21 cellular contexts compared by ENCODE assay signal in genomic region chr2:240789501-240790369, GRCh38. TPM values are rescaled to one million over a fixed set of nuclear protein-coding genes. Genes with fewer than 3 reads are reported as not detected.
A peak's percentile ranks its signal among the peaks of the same experiment; 100 is the strongest.
DNase-seq lines count a peak whose midpoint lies in the region; ATAC-seq and TF ChIP-seq lines count a peak whose summit lies in the region.
"Had no signal": no experiment of that assay in that cellular context is flagged by ENCODE, and none has a peak within 500 bp of the region (broad histone marks: within the 10 kb centered on the region; RNA-seq: fewer than 3 reads in every experiment).

No MANE protein-coding gene starts in this region.

- ATAC-seq in GM23338, result no peak
- no peak for ATAC-seq in left ventricle myocardium superior
- no peak for ATAC-seq in GM18498 (IDR thresholded peaks at IDR 0.05; ENCODE audit: unreplicated experiment)
- no peak for ATAC-seq in HG02973 (IDR thresholded peaks at IDR 0.05; ENCODE audit: unreplicated experiment)
- ATAC-seq: left lung, pancreas had no signal

- CTCF ChIA-PET in activated naive CD4-positive, alpha-beta T cell treated with anti-CD3 and anti-CD28 coated beads for 36 hours (lab: Charles Lee), result no interaction called here

- no peak overlapping the region for H3K4me3 Mint-ChIP-seq in activated naive CD4-positive, alpha-beta T cell treated with anti-CD3 and anti-CD28 coated beads for 36 hours
- H3K4me3 Mint-ChIP-seq in GM23338, result no peak overlapping the region
- H3K4me3 Mint-ChIP-seq: CD4-positive, alpha-beta T cell had no signal

- TF ChIP-seq CTCF in GM23338 (conservative IDR thresholded peaks at IDR 0.05; ENCODE audit: low read depth in 2 of 2) (no peak), spleen (IDR thresholded peaks at IDR 0.05 in 8 of 11, conservative IDR thresholded peaks at IDR 0.05 in 3 of 11) (no peak)

- 86 to 90% (median 88%) methylated on average over 17 to 23 of the region's 23 CpGs for WGBS in spleen, 5 donors

- H3K4me3 ChIP-seq in GM23338 (no peak overlapping the region), spleen (no peak overlapping the region)
- H3K4me3 ChIP-seq: colonic mucosa, left lung, pancreas, Peyer's patch had no signal

- H3K27ac Mint-ChIP-seq in activated naive CD4-positive, alpha-beta T cell treated with anti-CD3 and anti-CD28 coated beads for 36 hours, result no peak overlapping the region
- peak overlapping the region; percentile 27; the same call in 1 of the 2 replicates for H3K27ac Mint-ChIP-seq in GM23338
- H3K27ac Mint-ChIP-seq: activated naive CD4-positive, alpha-beta T cell treated with anti-CD3 and anti-CD28 coated beads, Interleukin-2, amount 50 U/mL, for 72 hours; CD4-positive, alpha-beta T cell had no signal

- H3K9me2 ChIP-seq in GM23338 (ENCODE audit: insufficient read depth), result no peaks in the 10 kb centered on the region
- H3K9me2 ChIP-seq: SK-N-SH had no signal

- peaks cover 3% of the 10 kb centered on the region; the same call in 1 of the 2 replicates for H3K36me3 ChIP-seq in GM23338 (ENCODE audit: insufficient read depth)
- no peaks in the 10 kb centered on the region for H3K36me3 ChIP-seq in spleen
- H3K36me3 ChIP-seq: colonic mucosa, left lung, pancreas, Peyer's patch had no signal

- H3K4me2 ChIP-seq in GM23338, result no peak overlapping the region
- H3K4me2 ChIP-seq: SK-N-SH had no signal

- H3K4me1 ChIP-seq in GM23338 (ENCODE audit: insufficient read depth) (no peaks in the 10 kb centered on the region), spleen (no peaks in the 10 kb centered on the region)
- H3K4me1 ChIP-seq: colonic mucosa, left lung, Peyer's patch had no signal

- no peaks in the 10 kb centered on the region for H3K9me3 ChIP-seq in spleen
- H3K9me3 ChIP-seq: colonic mucosa, left lung, pancreas, Peyer's patch, SK-N-SH had no signal

- no peaks in the 10 kb centered on the region for H3K36me3 Mint-ChIP-seq in activated naive CD4-positive, alpha-beta T cell treated with anti-CD3 and anti-CD28 coated beads for 36 hours (ENCODE audit: low read depth)
- H3K36me3 Mint-ChIP-seq in GM23338 (ENCODE audit: low read depth), result peaks cover 47% of the 10 kb centered on the region
- H3K36me3 Mint-ChIP-seq: activated naive CD4-positive, alpha-beta T cell treated with anti-CD3 and anti-CD28 coated beads, Interleukin-2, amount 50 U/mL, for 72 hours had no signal

- no peaks in the 10 kb centered on the region for H3F3A ChIP-seq in GM23338 (replicated peaks; ENCODE audit: low read depth)

- no peak overlapping the region for H3K27ac ChIP-seq in GM23338 (ENCODE audit: low read depth)
- no peak overlapping the region for H3K27ac ChIP-seq in spleen
- H3K27ac ChIP-seq: colonic mucosa, left lung, pancreas, Peyer's patch had no signal

- intact Hi-C loops in activated naive CD4-positive, alpha-beta T cell treated with anti-CD3 and anti-CD28 coated beads for 36 hours (cut with micrococcal nuclease), result no loop called here
- intact Hi-C loops in left ventricle myocardium superior (cut with micrococcal nuclease) (no loop called here), spleen (cut with DNase I; ENCODE audit: low total_unique reads) (no loop called here)

- H3K9me3 Mint-ChIP-seq in activated naive CD4-positive, alpha-beta T cell treated with anti-CD3 and anti-CD28 coated beads for 36 hours, result no peaks in the 10 kb centered on the region
- no peaks in the 10 kb centered on the region for H3K9me3 Mint-ChIP-seq in GM23338
- H3K9me3 Mint-ChIP-seq: activated naive CD4-positive, alpha-beta T cell treated with anti-CD3 and anti-CD28 coated beads, Interleukin-2, amount 50 U/mL, for 72 hours; CD4-positive, alpha-beta T cell had no signal

- H3K79me2 ChIP-seq in GM23338 (replicated peaks; ENCODE audit: insufficient read depth), result peaks cover 31% of the 10 kb centered on the region

- H4K20me1 ChIP-seq in GM23338 (replicated peaks; ENCODE audit: insufficient read depth), result peaks cover 22% of the 10 kb centered on the region; the same call in 1 of the 2 replicates

- peak; percentile 23 for DNase-seq in activated naive CD4-positive, alpha-beta T cell treated with anti-CD3 and anti-CD28 coated beads for 36 hours
- no peak for DNase-seq in activated naive CD4-positive, alpha-beta T cell (lab: John Stamatoyannopoulos, UW)
- DNase-seq in GM23338 (ENCODE audit: low spot score), result no peak
- DNase-seq in left ventricle myocardium superior, result peak; percentile 19
- peak; percentile 67 for DNase-seq in spleen
- DNase-seq in GM19240 (ENCODE audit: insufficient read length, low spot score), result no peak
- DNase-seq: colonic mucosa, DMS53, HCEC 1CT, NCI-H1436, NCI-H2171 treated with DMSO at 0.1 percent for 48 hours, SK-N-SH had no signal

- no peak for TF ChIP-seq POLR2A in spleen (IDR thresholded peaks at IDR 0.05)

- no peaks in the 10 kb centered on the region for H3K4me1 Mint-ChIP-seq in activated naive CD4-positive, alpha-beta T cell treated with anti-CD3 and anti-CD28 coated beads for 36 hours (ENCODE audit: low read depth)
- H3K4me1 Mint-ChIP-seq in GM23338, result peaks cover 18% of the 10 kb centered on the region

- H2AFZ ChIP-seq in GM23338, result no peak overlapping the region

- H3K27me3 ChIP-seq in GM23338 (ENCODE audit: insufficient read depth) (no peaks in the 10 kb centered on the region), spleen (replicated peaks in 1 of 7) (peaks cover 0 to 32% (median 4%) of the 10 kb centered on the region in 7 donors)
- H3K27me3 ChIP-seq: colonic mucosa, pancreas, Peyer's patch had no signal

- H3K27me3 Mint-ChIP-seq in activated naive CD4-positive, alpha-beta T cell treated with anti-CD3 and anti-CD28 coated beads for 36 hours (ENCODE audit: low read depth), result no peaks in the 10 kb centered on the region
- H3K27me3 Mint-ChIP-seq in GM23338 (ENCODE audit: insufficient read depth, low read depth, poor library complexity), result peaks cover 16% of the 10 kb centered on the region

TF ChIP-seq in GM23338, 12 proteins besides CTCF, POLR2A, EP300 and RAD21 (continues in another document):
- TF ChIP-seq EZH2phosphoT487 (IDR thresholded peaks at IDR 0.05; ENCODE audit: unreplicated experiment), result no peak
- TF ChIP-seq, protein P1, sequence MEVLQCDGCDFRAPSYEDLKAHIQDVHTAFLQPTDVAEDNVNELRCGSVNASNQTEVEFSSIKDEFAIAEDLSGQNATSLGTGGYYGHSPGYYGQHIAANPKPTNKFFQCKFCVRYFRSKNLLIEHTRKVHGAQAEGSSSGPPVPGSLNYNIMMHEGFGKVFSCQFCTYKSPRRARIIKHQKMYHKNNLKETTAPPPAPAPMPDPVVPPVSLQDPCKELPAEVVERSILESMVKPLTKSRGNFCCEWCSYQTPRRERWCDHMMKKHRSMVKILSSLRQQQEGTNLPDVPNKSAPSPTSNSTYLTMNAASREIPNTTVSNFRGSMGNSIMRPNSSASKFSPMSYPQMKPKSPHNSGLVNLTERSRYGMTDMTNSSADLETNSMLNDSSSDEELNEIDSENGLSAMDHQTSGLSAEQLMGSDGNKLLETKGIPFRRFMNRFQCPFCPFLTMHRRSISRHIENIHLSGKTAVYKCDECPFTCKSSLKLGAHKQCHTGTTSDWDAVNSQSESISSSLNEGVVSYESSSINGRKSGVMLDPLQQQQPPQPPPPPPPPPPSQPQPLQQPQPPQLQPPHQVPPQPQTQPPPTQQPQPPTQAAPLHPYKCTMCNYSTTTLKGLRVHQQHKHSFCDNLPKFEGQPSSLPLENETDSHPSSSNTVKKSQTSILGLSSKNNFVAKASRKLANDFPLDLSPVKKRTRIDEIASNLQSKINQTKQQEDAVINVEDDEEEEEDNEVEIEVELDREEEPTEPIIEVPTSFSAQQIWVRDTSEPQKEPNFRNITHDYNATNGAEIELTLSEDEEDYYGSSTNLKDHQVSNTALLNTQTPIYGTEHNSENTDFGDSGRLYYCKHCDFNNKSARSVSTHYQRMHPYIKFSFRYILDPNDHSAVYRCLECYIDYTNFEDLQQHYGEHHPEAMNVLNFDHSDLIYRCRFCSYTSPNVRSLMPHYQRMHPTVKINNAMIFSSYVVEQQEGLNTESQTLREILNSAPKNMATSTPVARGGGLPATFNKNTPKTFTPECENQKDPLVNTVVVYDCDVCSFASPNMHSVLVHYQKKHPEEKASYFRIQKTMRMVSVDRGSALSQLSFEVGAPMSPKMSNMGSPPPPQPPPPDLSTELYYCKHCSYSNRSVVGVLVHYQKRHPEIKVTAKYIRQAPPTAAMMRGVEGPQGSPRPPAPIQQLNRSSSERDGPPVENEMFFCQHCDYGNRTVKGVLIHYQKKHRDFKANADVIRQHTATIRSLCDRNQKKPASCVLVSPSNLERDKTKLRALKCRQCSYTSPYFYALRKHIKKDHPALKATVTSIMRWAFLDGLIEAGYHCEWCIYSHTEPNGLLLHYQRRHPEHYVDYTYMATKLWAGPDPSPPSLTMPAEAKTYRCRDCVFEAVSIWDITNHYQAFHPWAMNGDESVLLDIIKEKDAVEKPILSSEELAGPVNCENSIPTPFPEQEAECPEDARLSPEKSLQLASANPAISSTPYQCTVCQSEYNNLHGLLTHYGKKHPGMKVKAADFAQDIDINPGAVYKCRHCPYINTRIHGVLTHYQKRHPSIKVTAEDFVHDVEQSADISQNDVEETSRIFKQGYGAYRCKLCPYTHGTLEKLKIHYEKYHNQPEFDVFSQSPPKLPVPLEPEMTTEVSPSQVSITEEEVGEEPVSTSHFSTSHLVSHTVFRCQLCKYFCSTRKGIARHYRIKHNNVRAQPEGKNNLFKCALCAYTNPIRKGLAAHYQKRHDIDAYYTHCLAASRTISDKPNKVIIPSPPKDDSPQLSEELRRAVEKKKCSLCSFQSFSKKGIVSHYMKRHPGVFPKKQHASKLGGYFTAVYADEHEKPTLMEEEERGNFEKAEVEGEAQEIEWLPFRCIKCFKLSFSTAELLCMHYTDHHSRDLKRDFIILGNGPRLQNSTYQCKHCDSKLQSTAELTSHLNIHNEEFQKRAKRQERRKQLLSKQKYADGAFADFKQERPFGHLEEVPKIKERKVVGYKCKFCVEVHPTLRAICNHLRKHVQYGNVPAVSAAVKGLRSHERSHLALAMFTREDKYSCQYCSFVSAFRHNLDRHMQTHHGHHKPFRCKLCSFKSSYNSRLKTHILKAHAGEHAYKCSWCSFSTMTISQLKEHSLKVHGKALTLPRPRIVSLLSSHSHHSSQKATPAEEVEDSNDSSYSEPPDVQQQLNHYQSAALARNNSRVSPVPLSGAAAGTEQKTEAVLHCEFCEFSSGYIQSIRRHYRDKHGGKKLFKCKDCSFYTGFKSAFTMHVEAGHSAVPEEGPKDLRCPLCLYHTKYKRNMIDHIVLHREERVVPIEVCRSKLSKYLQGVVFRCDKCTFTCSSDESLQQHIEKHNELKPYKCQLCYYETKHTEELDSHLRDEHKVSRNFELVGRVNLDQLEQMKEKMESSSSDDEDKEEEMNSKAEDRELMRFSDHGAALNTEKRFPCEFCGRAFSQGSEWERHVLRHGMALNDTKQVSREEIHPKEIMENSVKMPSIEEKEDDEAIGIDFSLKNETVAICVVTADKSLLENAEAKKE (CRISPR knock-in tag; IDR thresholded peaks at IDR 0.05), result no peak
- TF ChIP-seq JUNB (IDR thresholded peaks at IDR 0.05; ENCODE audit: unreplicated experiment), result no peak

RNA-seq across cellular contexts. Expression of gene KIF1A, which starts 30.3 kb away (rescaled TPM):
- 1 to 10 TPM; 8.4 TPM for total RNA-seq in activated naive CD4-positive, alpha-beta T cell treated with anti-CD3 and anti-CD28 coated beads for 36 hours
- total RNA-seq in GM23338 (2014; rRNA removed; shearing (Covaris generic)), result 183 and 214 TPM in 2 replicates
- polyA plus RNA-seq in GM23338 (2016; fragmentation: Nextera tagmentation; extraction: Ambion mirVana) (158 and 169 TPM in 2 replicates), spleen (under 1 TPM; 0.02 to 0.11 (median 0.10) TPM)
- total RNA-seq in left ventricle myocardium superior (1.6 TPM), spleen (1 to 10 TPM in 2 of 7 donors, under 1 TPM in 4, not detected in 1; 0.17 to 2.0 (median 0.86) TPM)
- total RNA-seq: CD4-positive, alpha-beta T cell; MCF 10A had no signal
- polyA plus RNA-seq: AG04450 had no signal

Comparison
In these comparisons a context has a peak if more than half of its experiments do, and no peak if none do; other contexts are left out.
1. DNase-seq: peak in activated naive CD4-positive, alpha-beta T cell treated with anti-CD3 and anti-CD28 coated beads for 36 hours (single experiment), left ventricle myocardium superior (single experiment) and spleen (single experiment); none in activated naive CD4-positive, alpha-beta T cell (0 of 4), GM23338 (single experiment) and GM19240 (single experiment).
2. RNA of gene KIF1A, which starts 30.3 kb away (total RNA-seq): 183 to 214 TPM in GM23338; 8.4 TPM in activated naive CD4-positive, alpha-beta T cell treated with anti-CD3 and anti-CD28 coated beads for 36 hours, 1.6 TPM in left ventricle myocardium superior (single experiment) and 0.17 to 2.0 TPM in spleen; every median in the first group is over 10 times any median in the second.